In genomic region chr7:99504281-99504602, GRCh38 we compare ENCODE assay signal across 1 cellular context.
TF ChIP-seq lines count a peak whose summit lies in the region.

No MANE protein-coding gene starts in this region.

TF ChIP-seq in K562, 482 proteins besides CTCF, POLR2A, EP300 and RAD21 (continued from another document):
- TF ChIP-seq ELF2 (CRISPR knock-in tag; IDR thresholded peaks at IDR 0.05) (peak; percentile 42; the same call in 1 of the 2 replicates), NFYB (IDR thresholded peaks at IDR 0.05; ENCODE audit: extremely low read depth, insufficient read length) (peak; percentile 69), SMARCA5 (IDR thresholded peaks at IDR 0.05) (no peak)
